Comparison of ENCODE assay signal across 19 cellular contexts in the genomic region with DNA sequence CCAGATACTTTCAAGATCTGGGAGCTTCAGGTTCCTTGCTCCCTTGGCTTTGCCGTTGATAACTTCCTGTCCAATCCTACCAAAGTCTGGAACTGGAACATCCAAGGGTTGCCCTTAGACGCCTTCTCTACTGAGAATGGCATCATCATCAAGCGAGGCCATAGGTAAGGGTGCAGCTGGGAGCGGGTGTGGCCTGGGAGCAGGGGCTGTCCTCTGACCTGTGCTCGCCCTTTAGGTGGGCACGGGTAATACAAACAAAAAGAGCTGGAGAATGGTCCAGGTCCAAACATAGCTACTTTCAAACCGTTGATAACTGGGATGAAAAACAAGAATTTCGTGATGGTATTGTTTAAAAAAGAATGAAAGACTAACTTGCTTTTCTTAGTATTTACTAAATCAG. TPM values are rescaled to one million over a fixed set of nuclear protein-coding genes. Genes with fewer than 3 reads are reported as not detected.
DNase-seq lines count a peak whose midpoint lies in the region; ATAC-seq, FAIRE-seq and TF ChIP-seq lines count a peak whose summit lies in the region.
"Had no signal": no experiment of that assay in that cellular context is flagged by ENCODE, and none has a peak within 500 bp of the region (broad histone marks: within the 10 kb centered on the region; RNA-seq: fewer than 3 reads in every experiment).

No MANE protein-coding gene starts in this region.

- peak; percentile 3 for TF ChIP-seq CTCF in astrocyte of the spinal cord (IDR thresholded peaks at IDR 0.05; ENCODE audit: low read depth, low read length)

- in situ Hi-C loops in astrocyte of the spinal cord (cut with HindIII; ENCODE audit: low sequenced_read_pairs): no loop called here

- no peak overlapping the region for H3K4me3 ChIP-seq in astrocyte of the spinal cord (ENCODE audit: low read depth, low read length)
- H3K4me3 ChIP-seq: colonic mucosa, heart right ventricle, left lung had no signal

- ATAC-seq in HG03139 (IDR thresholded peaks at IDR 0.05; ENCODE audit: unreplicated experiment): no peak
- ATAC-seq in HG02571 (IDR thresholded peaks at IDR 0.05; ENCODE audit: unreplicated experiment): no peak
- no peak for ATAC-seq in HG03025 (IDR thresholded peaks at IDR 0.05; ENCODE audit: low FRiP score, unreplicated experiment)
- ATAC-seq: heart right ventricle, left lung had no signal

- peak; percentile 24 for DNase-seq in stimulated activated CD4-positive, alpha-beta T cell treated with anti-CD3 and anti-CD28 coated beads, Interleukin-15, amount 100 ng/mL, for 24 hours
- DNase-seq in stimulated activated CD4-positive, alpha-beta T cell treated with anti-CD3 and anti-CD28 coated beads, Interleukin-12 subunit alpha, Interleukin-12 subunit beta, amount 100 ng/mL, for 4 hours: no peak
- DNase-seq in HT-29 (ENCODE audit: low spot score) (peak; percentile 11), astrocyte of the spinal cord (ENCODE audit: low read depth, low spot score) (no peak), urothelium cell line (ENCODE audit: low spot score) (peak; percentile 8)
- DNase-seq: activated T-cell treated with anti-CD3 and anti-CD28 coated beads, Interleukin-2, amount 50 U/mL, for 24 hours; colonic mucosa; DMS79; heart right ventricle; naive B cell; NCI-H146; NCI-H510A treated with DMSO at 0.1 percent for 48 hours had no signal

- no peak for FAIRE-seq in urothelium cell line (lab: Jason Lieb, UNC)

RNA-seq across cellular contexts. Expression of gene CASP12, which starts 25.0 kb away (rescaled TPM):
- total RNA-seq in HT-29 (2014; rRNA removed; shearing (Covaris generic)): not detected in 2 replicates
- total RNA-seq: B cell; progenitor cell of endocrine pancreas; T-helper 2 cell treated with Interferon-gamma antibody and Interleukin-4, amounts not matched to agents 100 ng/mL and 5 ng/mL, for 36 hours had no signal

Comparison
In these comparisons a context has a peak if more than half of its experiments do, and no peak if none do; other contexts are left out.
1. DNase-seq: peak in stimulated activated CD4-positive, alpha-beta T cell treated with anti-CD3 and anti-CD28 coated beads, Interleukin-15, amount 100 ng/mL, for 24 hours (single experiment), HT-29 (single experiment) and urothelium cell line (single experiment); none in stimulated activated CD4-positive, alpha-beta T cell treated with anti-CD3 and anti-CD28 coated beads, Interleukin-12 subunit alpha, Interleukin-12 subunit beta, amount 100 ng/mL, for 4 hours (single experiment) and astrocyte of the spinal cord (single experiment).